ENCODE assay signal across 13 cellular contexts in the genomic region with DNA sequence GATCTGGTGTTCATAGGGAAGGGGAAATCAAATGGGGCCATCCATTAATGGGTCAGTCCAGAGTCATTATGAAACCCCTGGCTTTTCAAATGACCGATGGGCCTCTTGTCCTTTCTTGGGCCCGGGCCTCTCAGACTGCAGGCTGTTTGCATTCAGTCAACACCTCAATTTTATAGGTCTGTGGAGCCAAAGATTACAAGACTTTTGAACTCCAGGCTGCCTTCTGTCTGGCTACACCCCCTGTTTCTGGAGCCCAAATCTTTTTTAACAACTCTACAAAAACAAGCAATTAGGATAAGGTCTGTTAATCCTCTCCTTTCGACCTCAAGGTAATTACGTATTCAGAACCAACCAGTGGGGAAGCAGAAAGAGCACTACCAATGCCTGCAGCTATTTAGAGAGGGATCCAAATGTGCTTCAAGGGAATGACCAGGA. TPM values are rescaled to one million over a fixed set of nuclear protein-coding genes. Genes with fewer than 3 reads are reported as not detected.
DNase-seq lines count a peak whose midpoint lies in the region; ATAC-seq and TF ChIP-seq lines count a peak whose summit lies in the region.
"Had no signal": no experiment of that assay in that cellular context is flagged by ENCODE, and none has a peak within 500 bp of the region (broad histone marks: within the 10 kb centered on the region; RNA-seq: fewer than 3 reads in every experiment).

No MANE protein-coding gene starts in this region.

- DNase-seq in G401 (ENCODE audit: low spot score) = peak; percentile 62
- DNase-seq in NCI-H146 (lab: John Stamatoyannopoulos, UW) = peak; percentile 26
- DNase-seq in left ventricle myocardium superior = no peak
- no peak for DNase-seq in osteoblast (ENCODE audit: insufficient read length, low spot score, missing footprints)
- DNase-seq in activated CD4-positive, alpha-beta T cell treated with anti-CD3 and anti-CD28 coated beads, Interleukin-2, amount 50 U/mL, for 4 hours = no peak
- no peak for DNase-seq in epidermal melanocyte (ENCODE audit: insufficient read length, low spot score)
- no peak for DNase-seq in AG20443 (ENCODE audit: low spot score)
- DNase-seq: activated gamma-delta T cell; effector CD4-positive, alpha-beta T cell; NCI-H2081 had no signal

- intact Hi-C loops in left ventricle myocardium superior (cut with micrococcal nuclease) = no loop called here

- peak overlapping the region; percentile 72 for H2AFZ ChIP-seq in osteoblast (ENCODE audit: low read length)

- no peaks in the 10 kb centered on the region for H4K20me1 ChIP-seq in osteoblast (ENCODE audit: insufficient read depth, low read length)
- H4K20me1 ChIP-seq: BLaER1 had no signal

- no peaks in the 10 kb centered on the region for H3K4me1 ChIP-seq in osteoblast (ENCODE audit: insufficient read depth, low read length)
- H3K4me1 ChIP-seq: BLaER1 had no signal

- no peaks in the 10 kb centered on the region for H3K79me2 ChIP-seq in osteoblast (ENCODE audit: insufficient read depth, low read length)

- H3K36me3 ChIP-seq in osteoblast (ENCODE audit: insufficient read depth, low read length) = no peaks in the 10 kb centered on the region
- H3K36me3 ChIP-seq: BLaER1 had no signal

- in situ Hi-C loops in G401 (cut with HindIII; ENCODE audit: low sequenced_read_pairs) = no loop called here

- no peak overlapping the region for H3K4me2 ChIP-seq in osteoblast (ENCODE audit: insufficient read depth, low read length)
- H3K4me2 ChIP-seq: BLaER1 had no signal

- no peak overlapping the region for H3K27ac ChIP-seq in osteoblast (ENCODE audit: low read depth, low read length)
- H3K27ac ChIP-seq: BLaER1, HL-60, VCaP had no signal

- no peak overlapping the region for H3K4me3 ChIP-seq in osteoblast (ENCODE audit: insufficient read depth, low read length)
- H3K4me3 ChIP-seq: BLaER1 had no signal

- no peaks in the 10 kb centered on the region for H3K9me3 ChIP-seq in osteoblast (ENCODE audit: low read depth, low read length)
- H3K9me3 ChIP-seq: BLaER1 had no signal

- peak; percentile 63 for ATAC-seq in left ventricle myocardium superior

- TF ChIP-seq CTCF in osteoblast (IDR thresholded peaks at IDR 0.05; ENCODE audit: extremely low read depth, low read depth, low read length) = no peak

- H3K27me3 ChIP-seq in osteoblast (ENCODE audit: insufficient read depth, low read length) = no peaks in the 10 kb centered on the region
- H3K27me3 ChIP-seq: BLaER1 had no signal

RNA-seq across cellular contexts. Expression of gene DUSP6, which starts 35.6 kb away (rescaled TPM):
- total RNA-seq in G401 (2014; rRNA removed; shearing (Covaris generic)) = 233 and 289 TPM in 2 replicates
- total RNA-seq in left ventricle myocardium superior (23.0 TPM), osteoblast (28.6 and 30.0 TPM in 2 replicates)

Comparison
In these comparisons a context has a peak if more than half of its experiments do, and no peak if none do; other contexts are left out.
1. DNase-seq: peak in G401 (single experiment) and NCI-H146 (single experiment); none in left ventricle myocardium superior (single experiment), osteoblast (single experiment), activated CD4-positive, alpha-beta T cell treated with anti-CD3 and anti-CD28 coated beads, Interleukin-2, amount 50 U/mL, for 4 hours (0 of 2), epidermal melanocyte (single experiment) and AG20443 (single experiment).